In the genomic region with DNA sequence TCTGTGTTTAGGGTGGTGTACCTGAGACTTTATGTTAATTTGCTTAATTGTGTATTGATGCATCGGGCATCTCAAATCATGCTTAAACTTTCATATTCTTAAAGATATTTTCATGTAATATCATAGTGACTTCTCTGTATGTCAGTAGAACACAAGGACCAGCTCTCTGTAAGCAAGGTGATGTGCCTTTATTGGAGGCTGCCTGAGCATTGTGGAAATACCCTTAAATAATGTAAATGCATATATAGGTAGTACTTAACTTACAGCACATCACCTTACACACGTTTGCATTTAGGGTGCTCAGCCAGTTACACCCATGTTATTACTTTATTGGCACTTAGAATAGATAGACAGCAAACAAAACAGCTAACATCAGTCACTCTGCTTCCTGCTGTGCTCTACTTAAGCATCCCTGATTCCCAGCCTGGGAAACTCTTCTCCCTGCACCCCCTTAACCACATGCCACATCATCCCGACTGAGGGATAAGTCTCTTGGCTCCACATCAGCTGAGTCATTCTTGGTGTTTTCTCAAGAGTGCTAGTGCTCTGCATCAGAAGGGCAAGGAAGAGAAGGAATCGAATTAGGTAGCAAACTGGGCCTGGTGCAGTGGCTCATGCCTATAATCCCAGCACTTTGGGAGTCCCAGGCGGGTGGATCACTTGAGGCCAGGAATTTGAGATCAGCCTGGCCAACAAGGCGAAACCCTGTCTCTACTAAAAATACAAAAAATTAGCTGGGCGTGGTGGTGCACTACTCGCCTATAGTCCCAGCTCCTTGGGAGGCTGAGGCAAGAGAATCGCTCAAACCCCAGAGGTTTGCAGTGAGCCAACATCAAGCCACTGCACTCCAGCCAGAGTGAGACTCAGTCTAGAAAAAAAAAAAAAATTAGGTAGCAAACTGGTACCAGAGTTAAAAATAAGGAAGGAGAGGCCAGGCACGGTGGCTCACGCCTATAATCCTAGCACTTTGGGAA, we compare ENCODE assay signal across 9 cellular contexts.
DNase-seq lines count a peak whose midpoint lies in the region; ATAC-seq and TF ChIP-seq lines count a peak whose summit lies in the region.
"Had no signal": no experiment of that assay in that cellular context is flagged by ENCODE, and none has a peak within 500 bp of the region (broad histone marks: within the 10 kb centered on the region; RNA-seq: fewer than 3 reads in every experiment).

No MANE protein-coding gene starts in this region.

- no peak overlapping the region for H2AFZ ChIP-seq in neuronal stem cell (ENCODE audit: low read length)

- no peak overlapping the region for H3K4ac ChIP-seq in neuronal stem cell (ENCODE audit: low read length)

- H4K91ac ChIP-seq in neuronal stem cell (ENCODE audit: low read depth, low read length, poor library complexity), result no peak overlapping the region

- no peak for TF ChIP-seq POLR2A in uterus (IDR thresholded peaks at IDR 0.05)

- no peak overlapping the region for H2AK5ac ChIP-seq in neuronal stem cell (ENCODE audit: low read depth, low read length)

- H2BK5ac ChIP-seq in neuronal stem cell (ENCODE audit: low read length), result no peak overlapping the region

- no peak overlapping the region for H2BK15ac ChIP-seq in neuronal stem cell (ENCODE audit: low read length)

- no peak overlapping the region for H3K4me3 ChIP-seq in colonic mucosa
- H3K4me3 ChIP-seq in uterus, result no peak overlapping the region
- H3K4me3 ChIP-seq in effector memory CD4-positive, alpha-beta T cell (ENCODE audit: insufficient read depth, low read depth, low read length, poor library complexity, severe bottlenecking), result no peak overlapping the region
- no peak overlapping the region for H3K4me3 ChIP-seq in neuronal stem cell (ENCODE audit: low read length in 2 of 2)

- H3K36me3 ChIP-seq in colonic mucosa (no peaks in the 10 kb centered on the region), uterus (no peaks in the 10 kb centered on the region), neuronal stem cell (replicated peaks in 1 of 2; ENCODE audit: control insufficient read depth in 2 of 2, insufficient read depth in 2 of 2, low read length in 2 of 2) (peaks cover 0 to 8% of the 10 kb centered on the region in 2 donors)
- H3K36me3 ChIP-seq in effector memory CD4-positive, alpha-beta T cell (ENCODE audit: control insufficient read depth, insufficient read depth, low read length), result no peaks in the 10 kb centered on the region

- no peaks in the 10 kb centered on the region for H3K27me3 ChIP-seq in colonic mucosa
- H3K27me3 ChIP-seq in uterus, result no peaks in the 10 kb centered on the region
- H3K27me3 ChIP-seq in effector memory CD4-positive, alpha-beta T cell (replicated peaks; ENCODE audit: control insufficient read depth, insufficient read depth, low read length, poor library complexity, severe bottlenecking), result no peaks in the 10 kb centered on the region
- H3K27me3 ChIP-seq in neuronal stem cell (ENCODE audit: control insufficient read depth in 3 of 3, insufficient read depth in 3 of 3, low read depth in 1 of 3, low read length in 3 of 3), result no peaks in the 10 kb centered on the region

- peak; percentile 77 for ATAC-seq in left colon

- DNase-seq in NCI-H82 (lab: John Stamatoyannopoulos, UW) (peak; percentile 46), NCI-H82 treated with DMSO at 0.1 percent for 48 hours (lab: John Stamatoyannopoulos, UW; ENCODE audit: unreplicated experiment) (no peak), colonic mucosa (peak; percentile 43), left colon (peak; percentile 7 to 49), uterus (peak; percentile 54 to 78), NCI-H524 (lab: John Stamatoyannopoulos, UW) (no peak), neuronal stem cell (ENCODE audit: low spot score) (no peak)
- no peak for DNase-seq in effector memory CD4-positive, alpha-beta T cell
- DNase-seq: 8988T had no signal

- H3K23ac ChIP-seq in neuronal stem cell (ENCODE audit: low read depth, low read length, poor library complexity), result no peak overlapping the region

- no peak overlapping the region for H2BK120ac ChIP-seq in neuronal stem cell (ENCODE audit: low read depth, low read length)

- no peak overlapping the region for H3K18ac ChIP-seq in neuronal stem cell (ENCODE audit: low read length)

- intact Hi-C loops in colonic mucosa (cut with DNase I) (no loop called here), left colon (cut with DNase I, micrococcal nuclease) (no loop called here), uterus (cut with DNase I; ENCODE audit: low total_unique reads) (no loop called here)

- H3K9ac ChIP-seq in colonic mucosa (ENCODE audit: low read depth in 2 of 2, low read length in 2 of 2) (peak overlapping the region in 1 of 2 donors; percentile 35), neuronal stem cell (ENCODE audit: low read depth, low read length, poor library complexity) (no peak overlapping the region)

- no peak overlapping the region for H2BK12ac ChIP-seq in neuronal stem cell (ENCODE audit: low read length)

- no peak overlapping the region for H4K8ac ChIP-seq in neuronal stem cell (ENCODE audit: low read depth, low read length)

- H3K9me3 ChIP-seq in colonic mucosa (no peaks in the 10 kb centered on the region), uterus (no peaks in the 10 kb centered on the region), neuronal stem cell (replicated peaks in 1 of 2; ENCODE audit: control insufficient read depth in 2 of 2, insufficient read depth in 1 of 2, low read depth in 1 of 2, low read length in 2 of 2) (peaks cover 2 to 8% of the 10 kb centered on the region in 2 donors)
- no peaks in the 10 kb centered on the region for H3K9me3 ChIP-seq in effector memory CD4-positive, alpha-beta T cell (ENCODE audit: control insufficient read depth, low read length)

- no peak for TF ChIP-seq CTCF in colonic mucosa (IDR thresholded peaks at IDR 0.05)
- no peak for TF ChIP-seq CTCF in uterus (IDR thresholded peaks at IDR 0.05)

- H3K4me2 ChIP-seq in neuronal stem cell (ENCODE audit: insufficient read depth, low read length, poor library complexity, severe bottlenecking), result no peak overlapping the region

- no peak overlapping the region for H3K14ac ChIP-seq in neuronal stem cell (ENCODE audit: low read length)

- no CpG with 5 or more reads among the region's 11 CpGs for WGBS in neuronal stem cell (ENCODE audit: extremely low coverage in 2 of 2, insufficient read length in 2 of 2, insufficient replicate concordance in 1 of 2), 2 donors

- H3K79me1 ChIP-seq in neuronal stem cell (ENCODE audit: low read depth, low read length), result no peaks in the 10 kb centered on the region

- H3K27ac ChIP-seq in colonic mucosa (peak overlapping the region; percentile 19), uterus (peak overlapping the region; percentile 38 to 76), neuronal stem cell (replicated peaks; ENCODE audit: low read length) (no peak overlapping the region)
- no peak overlapping the region for H3K27ac ChIP-seq in effector memory CD4-positive, alpha-beta T cell (ENCODE audit: insufficient read depth, low read length, poor library complexity, severe bottlenecking)

- H3K4me1 ChIP-seq in colonic mucosa (no peaks in the 10 kb centered on the region), uterus (peaks cover 0 to 5% of the 10 kb centered on the region in 2 donors), neuronal stem cell (ENCODE audit: control insufficient read depth in 2 of 2, insufficient read depth in 1 of 2, low read depth in 1 of 2, low read length in 2 of 2) (peaks cover 0 to 2% of the 10 kb centered on the region in 2 donors)
- H3K4me1 ChIP-seq in effector memory CD4-positive, alpha-beta T cell (ENCODE audit: control insufficient read depth, insufficient read depth, low read length, poor library complexity, severe bottlenecking), result no peaks in the 10 kb centered on the region

Comparison
In these comparisons a context has a peak if more than half of its experiments do, and no peak if none do; other contexts are left out.
1. DNase-seq: peak in NCI-H82 (single experiment), colonic mucosa (single experiment), left colon (2 of 2) and uterus (2 of 2); none in NCI-H82 treated with DMSO at 0.1 percent for 48 hours (single experiment), NCI-H524 (0 of 2), effector memory CD4-positive, alpha-beta T cell (0 of 3) and neuronal stem cell (single experiment).
2. H3K27ac ChIP-seq: peak in colonic mucosa (single experiment) and uterus (2 of 2); none in effector memory CD4-positive, alpha-beta T cell (single experiment) and neuronal stem cell (single experiment).